In the genomic region with DNA sequence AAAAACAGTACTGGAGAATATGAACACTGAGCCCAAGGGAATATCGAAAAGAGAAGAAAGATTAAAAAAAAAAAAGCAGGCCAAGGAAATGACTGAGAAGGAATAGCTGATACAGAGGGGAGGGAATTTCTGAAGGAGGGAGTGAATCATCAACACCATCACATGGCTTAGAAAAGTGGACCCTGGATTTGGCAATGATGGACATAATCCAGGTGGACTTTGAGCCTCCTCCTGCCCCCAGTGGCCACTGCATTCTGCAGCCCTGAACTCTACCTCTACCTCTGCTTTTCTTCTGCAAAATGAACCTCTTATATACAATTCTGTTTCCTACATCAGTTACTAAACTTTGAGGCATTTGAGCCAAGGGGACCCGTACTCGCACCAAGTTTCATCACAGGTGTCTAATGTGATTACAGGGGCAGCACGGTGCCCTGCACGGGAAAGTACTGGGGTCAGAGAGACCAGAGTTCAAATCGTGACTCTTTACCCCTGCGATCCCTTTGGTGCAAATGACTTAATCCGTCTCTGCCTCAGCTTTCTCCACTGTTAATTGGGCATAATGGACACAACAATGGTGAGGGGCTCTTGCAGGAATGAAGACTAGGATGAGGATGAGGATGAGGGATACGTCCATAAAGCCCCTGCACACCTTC, we compare ENCODE assay signal across 8 cellular contexts. TPM values are rescaled to one million over a fixed set of nuclear protein-coding genes. Genes with fewer than 3 reads are reported as not detected.
A peak's percentile ranks its signal among the peaks of the same experiment; 100 is the strongest.
DNase-seq lines count a peak whose midpoint lies in the region; ATAC-seq and TF ChIP-seq lines count a peak whose summit lies in the region.

No MANE protein-coding gene starts in this region.

- dilution Hi-C loops in mammary epithelial cell (cut with HindIII; ENCODE audit: low sequenced_read_pairs), result no loop called here

- H3K79me2 ChIP-seq in mammary epithelial cell (ENCODE audit: insufficient read depth, low read length), result peaks cover 39% of the 10 kb centered on the region

- BruUV-seq in mammary epithelial cell (replicated peaks; lab: Mats Ljungman, UMichigan), result no TSS peak

- H3K27ac ChIP-seq in mammary epithelial cell (ENCODE audit: insufficient read depth, low read depth, low read length), result peak overlapping the region; percentile 54
- H3K27ac ChIP-seq in mucosa of rectum (ENCODE audit: low read depth in 2 of 2, low read length in 2 of 2), result peak overlapping the region in 1 of 2 donors; percentile 70

- no peak overlapping the region for H3K27ac Mint-ChIP-seq in CD14-positive monocyte
- peak overlapping the region; percentile 48 to 93 (median 50) for H3K27ac Mint-ChIP-seq in IgD-negative memory B cell

- no peak for ATAC-seq in HG02798 (IDR thresholded peaks at IDR 0.05; ENCODE audit: poor library complexity, unreplicated experiment)

- H3K9me3 Mint-ChIP-seq in CD14-positive monocyte (peaks cover 0 to 6% (median 2%) of the 10 kb centered on the region in 7 donors), IgD-negative memory B cell (no peaks in the 10 kb centered on the region)

- 83% methylated on average over 9 of the region's 9 CpGs for WGBS in mammary epithelial cell (ENCODE audit: low coverage, missing lambda C conversion rate)

- H3K36me3 ChIP-seq in mammary epithelial cell (ENCODE audit: insufficient read depth, low read length) (peaks cover 14% of the 10 kb centered on the region), mucosa of rectum (ENCODE audit: control insufficient read depth in 2 of 2, insufficient read depth in 2 of 2, low read length in 2 of 2) (peaks cover 10 to 13% of the 10 kb centered on the region in 2 donors)

- H3K4me2 ChIP-seq in mammary epithelial cell (ENCODE audit: insufficient read depth, low read depth, low read length), result peak overlapping the region; percentile 77

- CTCF ChIA-PET in mammary epithelial cell (lab: Charles Lee; ENCODE audit: low non-redundant PET), result interaction anchor here (0.6 kb wide), 1 partner anchor 55 kb away, joined by 3 read pairs; no protein-coding TSS in a partner anchor

- DNase-seq in CD14-positive monocyte (ENCODE audit: low spot score) (no peak), mammary epithelial cell (peak; percentile 63), NCI-H526 treated with DMSO at 0.1 percent for 48 hours (lab: John Stamatoyannopoulos, UW) (no peak), dedifferentiated amniotic fluid mesenchymal stem cell (ENCODE audit: extremely low spot score) (no peak), NCI-H2029 (lab: John Stamatoyannopoulos, UW) (no peak)

- peak overlapping the region; percentile 97 for H2AFZ ChIP-seq in mammary epithelial cell (ENCODE audit: low read depth, low read length)

- H3K4me3 Mint-ChIP-seq in CD14-positive monocyte (peak overlapping the region; percentile 81 to 87), IgD-negative memory B cell (peak overlapping the region; percentile 69 to 97 (median 94))

- TF ChIP-seq CTCF in CD14-positive monocyte (IDR thresholded peaks at IDR 0.05) (no peak), mammary epithelial cell (conservative IDR thresholded peaks at IDR 0.05 in 1 of 2, IDR thresholded peaks at IDR 0.05 in 1 of 2; ENCODE audit: extremely low read depth in 1 of 2, insufficient read depth in 1 of 2, low read depth in 1 of 2, low read length in 2 of 2) (peak; percentile 18 to 38)

- in situ Hi-C loops in mammary epithelial cell (cut with MboI; ENCODE audit: low sequenced_read_pairs in 2 of 2), result loop anchor here in 1 of 2 donors (10.0 kb wide), 1 partner anchor 59 kb away; no protein-coding TSS in a partner anchor

- no peaks in the 10 kb centered on the region for H4K20me1 ChIP-seq in mammary epithelial cell (ENCODE audit: insufficient read depth, low read length)

- H3K4me1 Mint-ChIP-seq in CD14-positive monocyte (peaks cover 12% of the 10 kb centered on the region), IgD-negative memory B cell (peaks cover 17 to 23% (median 20%) of the 10 kb centered on the region in 3 donors)

- H3K9me3 ChIP-seq in mammary epithelial cell (replicated peaks; ENCODE audit: insufficient read depth, low read length) (no peaks in the 10 kb centered on the region), mucosa of rectum (ENCODE audit: control insufficient read depth in 2 of 2, low read length in 2 of 2) (no peaks in the 10 kb centered on the region)

- peaks cover 39% of the 10 kb centered on the region for H3K4me1 ChIP-seq in mammary epithelial cell (ENCODE audit: insufficient read depth, low read length)
- H3K4me1 ChIP-seq in mucosa of rectum (ENCODE audit: control insufficient read depth in 2 of 2, insufficient read depth in 2 of 2, low read length in 2 of 2), result peaks cover 11 to 23% of the 10 kb centered on the region in 2 donors

- H3K4me3 ChIP-seq in mammary epithelial cell (replicated peaks in 1 of 3; ENCODE audit: insufficient read depth in 1 of 3, low read depth in 2 of 3, low read length in 3 of 3) (peak overlapping the region; percentile 68 to 80 (median 74)), mucosa of rectum (ENCODE audit: low read length in 2 of 2) (peak overlapping the region; percentile 76 to 82)

- no peak overlapping the region for H3K9ac ChIP-seq in mammary epithelial cell (ENCODE audit: insufficient read depth, low read length)
- H3K9ac ChIP-seq in mucosa of rectum (ENCODE audit: low read depth in 1 of 2, low read length in 2 of 2), result peak overlapping the region; percentile 71 to 77

- H3K27me3 ChIP-seq in mammary epithelial cell (ENCODE audit: insufficient read depth, low read length), result no peaks in the 10 kb centered on the region
- no peaks in the 10 kb centered on the region for H3K27me3 ChIP-seq in mucosa of rectum (ENCODE audit: control insufficient read depth in 2 of 2, insufficient read depth in 2 of 2, low read length in 2 of 2)

- H3K36me3 Mint-ChIP-seq in CD14-positive monocyte (peaks cover 0 to 2% of the 10 kb centered on the region in 2 donors), IgD-negative memory B cell (peaks cover 11% of the 10 kb centered on the region)

- H3K27me3 Mint-ChIP-seq in CD14-positive monocyte (ENCODE audit: low read depth in 3 of 3) (peaks cover 4 to 9% (median 6%) of the 10 kb centered on the region in 3 donors), IgD-negative memory B cell (no peaks in the 10 kb centered on the region)

- intact Hi-C loops in CD14-positive monocyte (cut with micrococcal nuclease) (no loop called here), mammary epithelial cell (cut with micrococcal nuclease) (loop anchor here (5.0 kb wide), 2 partner anchors 73 to 328 kb away; partner anchors contain the start of gene OCIAD1)

RNA-seq across cellular contexts. Expression of gene OCIAD2, which starts 1.1 kb away (rescaled TPM):
- 1 to 10 TPM; 2.9 to 3.1 TPM for polyA plus RNA-seq in CD14-positive monocyte
- 142 TPM for polyA plus RNA-seq in IgD-negative memory B cell
- total RNA-seq in mammary epithelial cell, result 100 to 1,000 TPM in 1 of 2 donors, 10 to 100 TPM in 1; 19.2 to 138 TPM
- 203 TPM for polyA plus RNA-seq in mammary epithelial cell
- polyA minus RNA-seq in mammary epithelial cell, result 38.5 TPM

Comparison
In these comparisons a context has a peak if more than half of its experiments do, and no peak if none do; other contexts are left out.
1. H3K27ac Mint-ChIP-seq: peak in IgD-negative memory B cell (3 of 3); none in CD14-positive monocyte (0 of 7).
2. RNA of gene OCIAD2, which starts 1.1 kb away (polyA plus RNA-seq): 203 TPM in mammary epithelial cell (single experiment) and 142 TPM in IgD-negative memory B cell (single experiment); 2.9 to 3.1 TPM in CD14-positive monocyte; every median in the first group is over 10 times any median in the second.